ENCODE assay signal across 8 cellular contexts in the genomic region with DNA sequence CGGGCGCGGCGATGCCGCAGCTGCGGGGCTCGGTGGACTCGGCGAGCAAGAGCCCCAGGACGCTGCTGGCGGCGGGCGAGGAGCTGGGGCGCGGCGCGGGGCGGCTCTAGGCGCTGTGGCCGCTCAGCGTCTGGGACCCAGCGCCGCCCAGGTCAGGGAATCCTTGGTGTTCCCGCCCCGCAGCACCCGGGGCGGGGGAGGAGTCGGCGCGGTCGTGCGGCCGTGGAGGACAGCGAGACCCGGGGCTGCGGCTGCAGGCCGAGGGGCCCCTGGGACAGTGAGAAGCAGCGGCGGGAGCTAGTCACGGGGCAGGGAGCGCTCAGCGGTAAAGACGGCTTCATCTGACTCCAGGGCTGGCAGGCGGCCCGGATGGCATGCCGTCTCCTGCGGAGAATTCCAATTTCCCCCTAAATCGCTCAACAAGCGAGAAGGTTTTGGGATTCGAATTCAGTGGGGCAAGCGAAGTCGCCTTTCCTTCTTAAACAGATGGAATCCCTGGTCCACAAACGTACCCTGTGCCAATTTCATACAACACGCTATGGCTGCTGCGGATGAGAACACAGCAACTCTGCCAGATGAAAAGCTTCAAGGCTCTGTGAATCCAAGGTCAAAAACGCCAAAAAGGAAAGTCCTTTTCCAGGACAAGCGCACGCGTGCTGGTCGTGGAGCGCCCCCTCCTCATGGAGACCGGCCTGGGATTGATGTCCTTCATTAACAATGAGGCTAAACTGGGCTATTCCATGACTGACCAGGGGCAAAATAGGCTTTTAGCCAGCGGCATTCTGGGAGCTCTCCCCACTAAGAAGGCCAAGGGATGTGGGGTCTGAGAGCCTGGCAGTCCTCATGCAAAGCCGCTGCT. TPM values are rescaled to one million over a fixed set of nuclear protein-coding genes. Genes with fewer than 3 reads are reported as not detected.
A peak's percentile ranks its signal among the peaks of the same experiment; 100 is the strongest.
DNase-seq lines count a peak whose midpoint lies in the region; ATAC-seq and TF ChIP-seq lines count a peak whose summit lies in the region.

No MANE protein-coding gene starts in this region.

- dilution Hi-C loops in mammary epithelial cell (cut with HindIII; ENCODE audit: low sequenced_read_pairs): no loop called here

- H3K79me2 ChIP-seq in mammary epithelial cell (ENCODE audit: insufficient read depth, low read length): no peaks in the 10 kb centered on the region

- intact Hi-C loops in mammary epithelial cell (cut with micrococcal nuclease): no loop called here

- H3K27me3 ChIP-seq in mammary epithelial cell (ENCODE audit: insufficient read depth, low read length) (no peaks in the 10 kb centered on the region), iPS-18a (ENCODE audit: control insufficient read depth, insufficient read depth, low read length) (peaks cover 20% of the 10 kb centered on the region)

- H3K36me3 ChIP-seq in mammary epithelial cell (ENCODE audit: insufficient read depth, low read length) (no peaks in the 10 kb centered on the region), iPS-18a (ENCODE audit: control insufficient read depth, low read depth, low read length) (no peaks in the 10 kb centered on the region)

- H3K4me1 Mint-ChIP-seq in T-helper 2 cell treated with Interferon-gamma antibody and Interleukin-4, amounts not matched to agents 5 μg/mL and 100 μg/mL, for 36 hours (ENCODE audit: low read depth): peaks cover 3% of the 10 kb centered on the region

- CTCF ChIA-PET in mammary epithelial cell (lab: Charles Lee; ENCODE audit: low non-redundant PET): no interaction called here

- H3K4me1 ChIP-seq in mammary epithelial cell (ENCODE audit: insufficient read depth, low read length) (no peaks in the 10 kb centered on the region), iPS-18a (ENCODE audit: control insufficient read depth, low read depth, low read length) (peaks cover 7% of the 10 kb centered on the region)

- no peaks in the 10 kb centered on the region for H4K20me1 ChIP-seq in mammary epithelial cell (ENCODE audit: insufficient read depth, low read length)

- H3K27ac Mint-ChIP-seq in T-helper 2 cell treated with Interferon-gamma antibody and Interleukin-4, amounts not matched to agents 5 μg/mL and 100 μg/mL, for 36 hours: no peak overlapping the region

- H3K27me3 Mint-ChIP-seq in T-helper 2 cell treated with Interferon-gamma antibody and Interleukin-4, amounts not matched to agents 5 μg/mL and 100 μg/mL, for 36 hours (ENCODE audit: low read depth): peaks cover 9% of the 10 kb centered on the region

- TF ChIP-seq CTCF in mammary epithelial cell (conservative IDR thresholded peaks at IDR 0.05 in 1 of 2, IDR thresholded peaks at IDR 0.05 in 1 of 2; ENCODE audit: extremely low read depth in 1 of 2, insufficient read depth in 1 of 2, low read depth in 1 of 2, low read length in 2 of 2): no peak

- BruUV-seq in mammary epithelial cell (replicated peaks; lab: Mats Ljungman, UMichigan): no TSS peak

- peaks cover 16% of the 10 kb centered on the region for H3K9me3 Mint-ChIP-seq in T-helper 2 cell treated with Interferon-gamma antibody and Interleukin-4, amounts not matched to agents 5 μg/mL and 100 μg/mL, for 36 hours

- H3K4me3 ChIP-seq in mammary epithelial cell (replicated peaks in 1 of 3; ENCODE audit: insufficient read depth in 1 of 3, low read depth in 2 of 3, low read length in 3 of 3): peak overlapping the region; percentile 45 to 55 (median 53)
- H3K4me3 ChIP-seq in iPS-18a (ENCODE audit: low read length): peak overlapping the region; percentile 63

- DNase-seq in T-helper 2 cell treated with Interferon-gamma antibody and Interleukin-4, amounts not matched to agents 5 μg/mL and 100 μg/mL, for 36 hours (ENCODE audit: low spot score): no peak
- DNase-seq in T-helper 2 cell (no peak), NCI-H524 treated with DMSO at 0.1 percent for 48 hours (lab: John Stamatoyannopoulos, UW) (peak; percentile 8), mammary epithelial cell (peak; percentile 39), retina (peak; percentile 89), activated gamma-delta T cell (lab: John Stamatoyannopoulos, UW) (no peak)

- no peak for ATAC-seq in HG03159 (IDR thresholded peaks at IDR 0.05; ENCODE audit: unreplicated experiment)

- H3K9me3 ChIP-seq in mammary epithelial cell (replicated peaks; ENCODE audit: insufficient read depth, low read length) (no peaks in the 10 kb centered on the region), iPS-18a (ENCODE audit: control insufficient read depth, low read depth, low read length) (no peaks in the 10 kb centered on the region)

- no peak overlapping the region for H3K9ac ChIP-seq in mammary epithelial cell (ENCODE audit: insufficient read depth, low read length)
- peak overlapping the region; percentile 64 for H3K9ac ChIP-seq in iPS-18a (ENCODE audit: low read length)

- no peak overlapping the region for H3K27ac ChIP-seq in mammary epithelial cell (ENCODE audit: insufficient read depth, low read depth, low read length)
- no peak overlapping the region for H3K27ac ChIP-seq in iPS-18a (ENCODE audit: low read length)

- in situ Hi-C loops in mammary epithelial cell (cut with MboI; ENCODE audit: low sequenced_read_pairs in 2 of 2): no loop called here

- peak overlapping the region; percentile 80 for H3K4me3 Mint-ChIP-seq in T-helper 2 cell treated with Interferon-gamma antibody and Interleukin-4, amounts not matched to agents 5 μg/mL and 100 μg/mL, for 36 hours

- H2AFZ ChIP-seq in mammary epithelial cell (ENCODE audit: low read depth, low read length): peak overlapping the region; percentile 88

- peak overlapping the region; percentile 87 for H3K4me2 ChIP-seq in mammary epithelial cell (ENCODE audit: insufficient read depth, low read depth, low read length)

- 11% methylated on average over 17 of the region's 64 CpGs for WGBS in mammary epithelial cell (ENCODE audit: low coverage, missing lambda C conversion rate)

- H3K36me3 Mint-ChIP-seq in T-helper 2 cell treated with Interferon-gamma antibody and Interleukin-4, amounts not matched to agents 5 μg/mL and 100 μg/mL, for 36 hours (ENCODE audit: low read depth): no peaks in the 10 kb centered on the region

RNA-seq across cellular contexts. Expression of gene ZSCAN4, which starts 4.2 kb away (rescaled TPM):
- not detected for total RNA-seq in mammary epithelial cell
- polyA plus RNA-seq in mammary epithelial cell: 0.12 TPM
- polyA minus RNA-seq in mammary epithelial cell: not detected

RNA-seq across cellular contexts. Expression of gene ZNF551, which starts 17.3 kb away (rescaled TPM):
- 1 to 10 TPM; 8.5 to 9.2 TPM for total RNA-seq in mammary epithelial cell
- 7.9 TPM for polyA plus RNA-seq in mammary epithelial cell
- polyA minus RNA-seq in mammary epithelial cell: 1.6 TPM

RNA-seq across cellular contexts. Expression of gene ZNF211, which starts 31.5 kb away (rescaled TPM):
- total RNA-seq in mammary epithelial cell: 10 to 100 TPM; 11.4 to 13.5 TPM
- 6.4 TPM for polyA plus RNA-seq in mammary epithelial cell
- polyA minus RNA-seq in mammary epithelial cell: 8.9 TPM

RNA-seq across cellular contexts. Expression of gene ZNF154, which starts 44.5 kb away (rescaled TPM):
- total RNA-seq in mammary epithelial cell: 1 to 10 TPM in 1 of 2 donors, under 1 TPM in 1; 0.42 to 9.0 TPM
- 0.70 TPM for polyA plus RNA-seq in mammary epithelial cell
- polyA minus RNA-seq in mammary epithelial cell: not detected

RNA-seq across cellular contexts. Expression of gene ZNF134, which starts 50.5 kb away (rescaled TPM):
- total RNA-seq in mammary epithelial cell: 10 to 100 TPM; 21.7 to 32.0 TPM
- polyA plus RNA-seq in mammary epithelial cell: 9.3 TPM
- 6.3 TPM for polyA minus RNA-seq in mammary epithelial cell

Comparison
In these comparisons a context has a peak if more than half of its experiments do, and no peak if none do; other contexts are left out.
1. DNase-seq: peak in NCI-H524 treated with DMSO at 0.1 percent for 48 hours (single experiment), mammary epithelial cell (single experiment) and retina (single experiment); none in T-helper 2 cell treated with Interferon-gamma antibody and Interleukin-4, amounts not matched to agents 5 μg/mL and 100 μg/mL, for 36 hours (single experiment), T-helper 2 cell (0 of 5) and activated gamma-delta T cell (single experiment).